In genomic region chr1:56574794-56575193, GRCh38 we compare ENCODE assay signal across 1 cellular context.
TF ChIP-seq lines count a peak whose summit lies in the region.

No MANE protein-coding gene starts in this region.

TF ChIP-seq in H1, 55 proteins besides CTCF, POLR2A, EP300 and RAD21 (continued from another document):
- TF ChIP-seq SIX5 (IDR thresholded peaks at IDR 0.05; ENCODE audit: low read depth, low read length) = no peak
- TF ChIP-seq SRF (IDR thresholded peaks at IDR 0.05; ENCODE audit: low read depth, low read length) = no peak
- TF ChIP-seq RBBP5 (IDR thresholded peaks at IDR 0.05; ENCODE audit: borderline replicate concordance, low read depth, low read length) = no peak
- no peak for TF ChIP-seq NANOG (IDR thresholded peaks at IDR 0.05; ENCODE audit: insufficient read depth, low read depth, low read length, poor library complexity, severe bottlenecking)
- TF ChIP-seq MAFK (IDR thresholded peaks at IDR 0.05; ENCODE audit: low read depth, low read length) = no peak
- no peak for TF ChIP-seq BCL11A (IDR thresholded peaks at IDR 0.05; ENCODE audit: low read depth in 2 of 2, low read length in 2 of 2)
- no peak for TF ChIP-seq YY1 (IDR thresholded peaks at IDR 0.05; ENCODE audit: low read depth, low read length)
- TF ChIP-seq EGR1 (IDR thresholded peaks at IDR 0.05; ENCODE audit: borderline replicate concordance, low read depth, low read length) = no peak
- TF ChIP-seq, protein P1, sequence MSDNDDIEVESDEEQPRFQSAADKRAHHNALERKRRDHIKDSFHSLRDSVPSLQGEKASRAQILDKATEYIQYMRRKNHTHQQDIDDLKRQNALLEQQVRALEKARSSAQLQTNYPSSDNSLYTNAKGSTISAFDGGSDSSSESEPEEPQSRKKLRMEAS (IDR thresholded peaks at IDR 0.05) = no peak
- no peak for TF ChIP-seq POU5F1 (IDR thresholded peaks at IDR 0.05; ENCODE audit: low read depth, low read length)
- TF ChIP-seq NRF1 (IDR thresholded peaks at IDR 0.05; ENCODE audit: low read depth, low read length) = no peak
- no peak for TF ChIP-seq SIN3A (conservative IDR thresholded peaks at IDR 0.05 in 1 of 2, IDR thresholded peaks at IDR 0.05 in 1 of 2; ENCODE audit: low read depth in 1 of 2, low read length in 2 of 2)
- TF ChIP-seq KDM1A (IDR thresholded peaks at IDR 0.05; ENCODE audit: borderline replicate concordance, low read length) = no peak
- no peak for TF ChIP-seq BRCA1 (IDR thresholded peaks at IDR 0.05; ENCODE audit: low read depth, low read length)
- no peak for TF ChIP-seq EZH2 (IDR thresholded peaks at IDR 0.05; ENCODE audit: low read depth, low read length, severe bottlenecking)
